1 cellular context compared by ENCODE assay signal in genomic region chr5:74863726-74864125, GRCh38.
TF ChIP-seq lines count a peak whose summit lies in the region.

No MANE protein-coding gene starts in this region.

TF ChIP-seq in A549, 52 proteins besides CTCF, POLR2A, EP300 and RAD21 (continued from another document):
- no peak for TF ChIP-seq RCOR1 (IDR thresholded peaks at IDR 0.05; ENCODE audit: low read depth, low read length)
- TF ChIP-seq FOXS1 (CRISPR knock-in tag; IDR thresholded peaks at IDR 0.05), result no peak
- TF ChIP-seq PHF8 (IDR thresholded peaks at IDR 0.05; ENCODE audit: borderline replicate concordance, low read depth), result no peak
- no peak for TF ChIP-seq MAX (IDR thresholded peaks at IDR 0.05)
- TF ChIP-seq NPAS2 (CRISPR knock-in tag; IDR thresholded peaks at IDR 0.05; ENCODE audit: borderline replicate concordance), result no peak
- no peak for TF ChIP-seq MYC (IDR thresholded peaks at IDR 0.05; ENCODE audit: borderline replicate concordance, low read length)
- TF ChIP-seq BHLHE40 (IDR thresholded peaks at IDR 0.05; ENCODE audit: low read depth, low read length), result no peak
